ENCODE assay signal across 1 cellular context in the genomic region with DNA sequence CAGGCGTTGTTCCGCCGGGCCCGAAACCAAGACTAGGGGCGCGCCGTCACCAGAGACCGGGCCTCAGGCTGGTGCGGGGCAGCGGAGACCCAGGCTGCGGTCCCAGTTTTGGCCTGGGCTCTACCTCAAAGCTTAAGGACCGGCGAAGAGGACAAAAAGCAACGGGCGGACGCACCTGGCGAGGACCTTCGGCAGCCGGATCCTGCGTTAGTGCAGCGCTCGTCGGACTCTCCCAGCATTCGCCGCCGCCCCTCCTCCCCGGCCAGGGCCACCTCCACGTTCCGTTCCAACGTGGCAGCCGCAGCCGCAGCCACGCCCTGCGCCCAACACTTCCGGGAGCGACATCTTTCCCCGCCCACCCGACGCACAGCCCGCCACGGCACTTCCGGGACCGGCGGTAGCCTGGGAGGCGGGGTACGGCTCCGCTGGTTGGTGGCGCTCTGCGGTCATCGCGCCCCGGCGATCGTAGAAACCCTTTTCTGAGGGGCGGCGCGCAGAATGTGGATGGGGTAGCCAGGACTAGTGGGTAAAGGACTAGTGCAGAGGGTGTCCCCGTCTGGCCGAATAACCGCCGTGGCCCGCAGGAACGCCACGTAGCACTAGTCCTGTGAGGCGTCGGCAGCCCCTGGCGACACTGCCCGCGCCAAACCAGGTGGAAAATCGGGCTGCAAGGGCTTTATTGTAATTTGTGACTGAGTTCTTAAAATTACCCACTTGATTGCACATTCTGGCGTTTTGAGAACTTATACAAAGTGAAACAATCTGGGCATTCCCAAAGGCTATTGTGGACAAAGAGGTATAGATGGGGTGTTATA.
TF ChIP-seq lines count a peak whose summit lies in the region.

A gene with protein sequence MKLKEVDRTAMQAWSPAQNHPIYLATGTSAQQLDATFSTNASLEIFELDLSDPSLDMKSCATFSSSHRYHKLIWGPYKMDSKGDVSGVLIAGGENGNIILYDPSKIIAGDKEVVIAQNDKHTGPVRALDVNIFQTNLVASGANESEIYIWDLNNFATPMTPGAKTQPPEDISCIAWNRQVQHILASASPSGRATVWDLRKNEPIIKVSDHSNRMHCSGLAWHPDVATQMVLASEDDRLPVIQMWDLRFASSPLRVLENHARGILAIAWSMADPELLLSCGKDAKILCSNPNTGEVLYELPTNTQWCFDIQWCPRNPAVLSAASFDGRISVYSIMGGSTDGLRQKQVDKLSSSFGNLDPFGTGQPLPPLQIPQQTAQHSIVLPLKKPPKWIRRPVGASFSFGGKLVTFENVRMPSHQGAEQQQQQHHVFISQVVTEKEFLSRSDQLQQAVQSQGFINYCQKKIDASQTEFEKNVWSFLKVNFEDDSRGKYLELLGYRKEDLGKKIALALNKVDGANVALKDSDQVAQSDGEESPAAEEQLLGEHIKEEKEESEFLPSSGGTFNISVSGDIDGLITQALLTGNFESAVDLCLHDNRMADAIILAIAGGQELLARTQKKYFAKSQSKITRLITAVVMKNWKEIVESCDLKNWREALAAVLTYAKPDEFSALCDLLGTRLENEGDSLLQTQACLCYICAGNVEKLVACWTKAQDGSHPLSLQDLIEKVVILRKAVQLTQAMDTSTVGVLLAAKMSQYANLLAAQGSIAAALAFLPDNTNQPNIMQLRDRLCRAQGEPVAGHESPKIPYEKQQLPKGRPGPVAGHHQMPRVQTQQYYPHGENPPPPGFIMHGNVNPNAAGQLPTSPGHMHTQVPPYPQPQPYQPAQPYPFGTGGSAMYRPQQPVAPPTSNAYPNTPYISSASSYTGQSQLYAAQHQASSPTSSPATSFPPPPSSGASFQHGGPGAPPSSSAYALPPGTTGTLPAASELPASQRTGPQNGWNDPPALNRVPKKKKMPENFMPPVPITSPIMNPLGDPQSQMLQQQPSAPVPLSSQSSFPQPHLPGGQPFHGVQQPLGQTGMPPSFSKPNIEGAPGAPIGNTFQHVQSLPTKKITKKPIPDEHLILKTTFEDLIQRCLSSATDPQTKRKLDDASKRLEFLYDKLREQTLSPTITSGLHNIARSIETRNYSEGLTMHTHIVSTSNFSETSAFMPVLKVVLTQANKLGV (minus strand): TSS at position 241 of the 815 bp plus-strand sequence. CDS start 9,217 bp downstream, outside the sequence.

TF ChIP-seq in WTC11, 78 proteins besides CTCF, POLR2A, EP300 and RAD21 (continued from another document):
- TF ChIP-seq, protein P1, sequence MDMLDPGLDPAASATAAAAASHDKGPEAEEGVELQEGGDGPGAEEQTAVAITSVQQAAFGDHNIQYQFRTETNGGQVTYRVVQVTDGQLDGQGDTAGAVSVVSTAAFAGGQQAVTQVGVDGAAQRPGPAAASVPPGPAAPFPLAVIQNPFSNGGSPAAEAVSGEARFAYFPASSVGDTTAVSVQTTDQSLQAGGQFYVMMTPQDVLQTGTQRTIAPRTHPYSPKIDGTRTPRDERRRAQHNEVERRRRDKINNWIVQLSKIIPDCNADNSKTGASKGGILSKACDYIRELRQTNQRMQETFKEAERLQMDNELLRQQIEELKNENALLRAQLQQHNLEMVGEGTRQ (CRISPR knock-in tag; IDR thresholded peaks at IDR 0.05) = no peak; the same call in 1 of the 2 replicates
- TF ChIP-seq NR1H2 (CRISPR knock-in tag; IDR thresholded peaks at IDR 0.05) = no peak
- TF ChIP-seq, protein P2, sequence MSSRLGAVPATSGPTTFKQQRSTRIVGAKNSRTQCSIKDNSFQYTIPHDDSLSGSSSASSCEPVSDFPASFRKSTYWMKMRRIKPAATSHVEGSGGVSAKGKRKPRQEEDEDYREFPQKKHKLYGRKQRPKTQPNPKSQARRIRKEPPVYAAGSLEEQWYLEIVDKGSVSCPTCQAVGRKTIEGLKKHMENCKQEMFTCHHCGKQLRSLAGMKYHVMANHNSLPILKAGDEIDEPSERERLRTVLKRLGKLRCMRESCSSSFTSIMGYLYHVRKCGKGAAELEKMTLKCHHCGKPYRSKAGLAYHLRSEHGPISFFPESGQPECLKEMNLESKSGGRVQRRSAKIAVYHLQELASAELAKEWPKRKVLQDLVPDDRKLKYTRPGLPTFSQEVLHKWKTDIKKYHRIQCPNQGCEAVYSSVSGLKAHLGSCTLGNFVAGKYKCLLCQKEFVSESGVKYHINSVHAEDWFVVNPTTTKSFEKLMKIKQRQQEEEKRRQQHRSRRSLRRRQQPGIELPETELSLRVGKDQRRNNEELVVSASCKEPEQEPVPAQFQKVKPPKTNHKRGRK (CRISPR knock-in tag; IDR thresholded peaks at IDR 0.05; ENCODE audit: borderline replicate concordance) = no peak
- TF ChIP-seq, protein P3, sequence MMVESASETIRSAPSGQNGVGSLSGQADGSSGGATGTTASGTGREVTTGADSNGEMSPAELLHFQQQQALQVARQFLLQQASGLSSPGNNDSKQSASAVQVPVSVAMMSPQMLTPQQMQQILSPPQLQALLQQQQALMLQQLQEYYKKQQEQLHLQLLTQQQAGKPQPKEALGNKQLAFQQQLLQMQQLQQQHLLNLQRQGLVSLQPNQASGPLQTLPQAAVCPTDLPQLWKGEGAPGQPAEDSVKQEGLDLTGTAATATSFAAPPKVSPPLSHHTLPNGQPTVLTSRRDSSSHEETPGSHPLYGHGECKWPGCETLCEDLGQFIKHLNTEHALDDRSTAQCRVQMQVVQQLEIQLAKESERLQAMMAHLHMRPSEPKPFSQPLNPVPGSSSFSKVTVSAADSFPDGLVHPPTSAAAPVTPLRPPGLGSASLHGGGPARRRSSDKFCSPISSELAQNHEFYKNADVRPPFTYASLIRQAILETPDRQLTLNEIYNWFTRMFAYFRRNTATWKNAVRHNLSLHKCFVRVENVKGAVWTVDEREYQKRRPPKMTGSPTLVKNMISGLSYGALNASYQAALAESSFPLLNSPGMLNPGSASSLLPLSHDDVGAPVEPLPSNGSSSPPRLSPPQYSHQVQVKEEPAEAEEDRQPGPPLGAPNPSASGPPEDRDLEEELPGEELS (CRISPR knock-in tag; IDR thresholded peaks at IDR 0.05) = peak; percentile 38; the same call in 1 of the 2 replicates
- no peak for TF ChIP-seq SMAD4 (CRISPR knock-in tag; IDR thresholded peaks at IDR 0.05)
- peak; percentile 87 for TF ChIP-seq CREM (CRISPR knock-in tag; IDR thresholded peaks at IDR 0.05)
- TF ChIP-seq, protein P4, sequence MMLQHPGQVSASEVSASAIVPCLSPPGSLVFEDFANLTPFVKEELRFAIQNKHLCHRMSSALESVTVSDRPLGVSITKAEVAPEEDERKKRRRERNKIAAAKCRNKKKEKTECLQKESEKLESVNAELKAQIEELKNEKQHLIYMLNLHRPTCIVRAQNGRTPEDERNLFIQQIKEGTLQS (CRISPR knock-in tag; conservative IDR thresholded peaks at IDR 0.05) = no peak
- TF ChIP-seq MXD4 (CRISPR knock-in tag; IDR thresholded peaks at IDR 0.05; ENCODE audit: borderline replicate concordance) = no peak
- TF ChIP-seq, protein P5, sequence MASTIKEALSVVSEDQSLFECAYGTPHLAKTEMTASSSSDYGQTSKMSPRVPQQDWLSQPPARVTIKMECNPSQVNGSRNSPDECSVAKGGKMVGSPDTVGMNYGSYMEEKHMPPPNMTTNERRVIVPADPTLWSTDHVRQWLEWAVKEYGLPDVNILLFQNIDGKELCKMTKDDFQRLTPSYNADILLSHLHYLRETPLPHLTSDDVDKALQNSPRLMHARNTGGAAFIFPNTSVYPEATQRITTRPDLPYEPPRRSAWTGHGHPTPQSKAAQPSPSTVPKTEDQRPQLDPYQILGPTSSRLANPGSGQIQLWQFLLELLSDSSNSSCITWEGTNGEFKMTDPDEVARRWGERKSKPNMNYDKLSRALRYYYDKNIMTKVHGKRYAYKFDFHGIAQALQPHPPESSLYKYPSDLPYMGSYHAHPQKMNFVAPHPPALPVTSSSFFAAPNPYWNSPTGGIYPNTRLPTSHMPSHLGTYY (CRISPR knock-in tag; IDR thresholded peaks at IDR 0.05) = peak; percentile 68; the same call in 1 of the 2 replicates
- peak; percentile 93 for TF ChIP-seq ZNF121 (CRISPR knock-in tag; IDR thresholded peaks at IDR 0.05)
- TF ChIP-seq, protein P6, sequence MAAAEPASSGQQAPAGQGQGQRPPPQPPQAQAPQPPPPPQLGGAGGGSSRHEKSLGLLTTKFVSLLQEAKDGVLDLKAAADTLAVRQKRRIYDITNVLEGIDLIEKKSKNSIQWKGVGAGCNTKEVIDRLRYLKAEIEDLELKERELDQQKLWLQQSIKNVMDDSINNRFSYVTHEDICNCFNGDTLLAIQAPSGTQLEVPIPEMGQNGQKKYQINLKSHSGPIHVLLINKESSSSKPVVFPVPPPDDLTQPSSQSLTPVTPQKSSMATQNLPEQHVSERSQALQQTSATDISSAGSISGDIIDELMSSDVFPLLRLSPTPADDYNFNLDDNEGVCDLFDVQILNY (CRISPR knock-in tag; IDR thresholded peaks at IDR 0.05) = peak; percentile 80
- peak; percentile 93 for TF ChIP-seq TEAD1 (CRISPR knock-in tag; IDR thresholded peaks at IDR 0.05)
- TF ChIP-seq, protein P7, sequence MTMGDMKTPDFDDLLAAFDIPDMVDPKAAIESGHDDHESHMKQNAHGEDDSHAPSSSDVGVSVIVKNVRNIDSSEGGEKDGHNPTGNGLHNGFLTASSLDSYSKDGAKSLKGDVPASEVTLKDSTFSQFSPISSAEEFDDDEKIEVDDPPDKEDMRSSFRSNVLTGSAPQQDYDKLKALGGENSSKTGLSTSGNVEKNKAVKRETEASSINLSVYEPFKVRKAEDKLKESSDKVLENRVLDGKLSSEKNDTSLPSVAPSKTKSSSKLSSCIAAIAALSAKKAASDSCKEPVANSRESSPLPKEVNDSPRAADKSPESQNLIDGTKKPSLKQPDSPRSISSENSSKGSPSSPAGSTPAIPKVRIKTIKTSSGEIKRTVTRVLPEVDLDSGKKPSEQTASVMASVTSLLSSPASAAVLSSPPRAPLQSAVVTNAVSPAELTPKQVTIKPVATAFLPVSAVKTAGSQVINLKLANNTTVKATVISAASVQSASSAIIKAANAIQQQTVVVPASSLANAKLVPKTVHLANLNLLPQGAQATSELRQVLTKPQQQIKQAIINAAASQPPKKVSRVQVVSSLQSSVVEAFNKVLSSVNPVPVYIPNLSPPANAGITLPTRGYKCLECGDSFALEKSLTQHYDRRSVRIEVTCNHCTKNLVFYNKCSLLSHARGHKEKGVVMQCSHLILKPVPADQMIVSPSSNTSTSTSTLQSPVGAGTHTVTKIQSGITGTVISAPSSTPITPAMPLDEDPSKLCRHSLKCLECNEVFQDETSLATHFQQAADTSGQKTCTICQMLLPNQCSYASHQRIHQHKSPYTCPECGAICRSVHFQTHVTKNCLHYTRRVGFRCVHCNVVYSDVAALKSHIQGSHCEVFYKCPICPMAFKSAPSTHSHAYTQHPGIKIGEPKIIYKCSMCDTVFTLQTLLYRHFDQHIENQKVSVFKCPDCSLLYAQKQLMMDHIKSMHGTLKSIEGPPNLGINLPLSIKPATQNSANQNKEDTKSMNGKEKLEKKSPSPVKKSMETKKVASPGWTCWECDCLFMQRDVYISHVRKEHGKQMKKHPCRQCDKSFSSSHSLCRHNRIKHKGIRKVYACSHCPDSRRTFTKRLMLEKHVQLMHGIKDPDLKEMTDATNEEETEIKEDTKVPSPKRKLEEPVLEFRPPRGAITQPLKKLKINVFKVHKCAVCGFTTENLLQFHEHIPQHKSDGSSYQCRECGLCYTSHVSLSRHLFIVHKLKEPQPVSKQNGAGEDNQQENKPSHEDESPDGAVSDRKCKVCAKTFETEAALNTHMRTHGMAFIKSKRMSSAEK (CRISPR knock-in tag; IDR thresholded peaks at IDR 0.05; ENCODE audit: borderline replicate concordance) = peak; percentile 74
- TF ChIP-seq, protein P8, sequence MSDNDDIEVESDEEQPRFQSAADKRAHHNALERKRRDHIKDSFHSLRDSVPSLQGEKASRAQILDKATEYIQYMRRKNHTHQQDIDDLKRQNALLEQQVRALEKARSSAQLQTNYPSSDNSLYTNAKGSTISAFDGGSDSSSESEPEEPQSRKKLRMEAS (CRISPR knock-in tag; IDR thresholded peaks at IDR 0.05) = peak; percentile 94
- TF ChIP-seq ZNF423 (CRISPR knock-in tag; IDR thresholded peaks at IDR 0.05) = no peak
- TF ChIP-seq ZBTB21 (CRISPR knock-in tag; IDR thresholded peaks at IDR 0.05; ENCODE audit: borderline replicate concordance) = peak; percentile 72; the same call in 1 of the 2 replicates
- no peak for TF ChIP-seq ELF4 (CRISPR knock-in tag; IDR thresholded peaks at IDR 0.05; ENCODE audit: low read depth)
- TF ChIP-seq, protein P9, sequence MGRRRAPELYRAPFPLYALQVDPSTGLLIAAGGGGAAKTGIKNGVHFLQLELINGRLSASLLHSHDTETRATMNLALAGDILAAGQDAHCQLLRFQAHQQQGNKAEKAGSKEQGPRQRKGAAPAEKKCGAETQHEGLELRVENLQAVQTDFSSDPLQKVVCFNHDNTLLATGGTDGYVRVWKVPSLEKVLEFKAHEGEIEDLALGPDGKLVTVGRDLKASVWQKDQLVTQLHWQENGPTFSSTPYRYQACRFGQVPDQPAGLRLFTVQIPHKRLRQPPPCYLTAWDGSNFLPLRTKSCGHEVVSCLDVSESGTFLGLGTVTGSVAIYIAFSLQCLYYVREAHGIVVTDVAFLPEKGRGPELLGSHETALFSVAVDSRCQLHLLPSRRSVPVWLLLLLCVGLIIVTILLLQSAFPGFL (CRISPR knock-in tag; IDR thresholded peaks at IDR 0.05; ENCODE audit: borderline replicate concordance) = no peak
- TF ChIP-seq ESRRA (CRISPR knock-in tag; IDR thresholded peaks at IDR 0.05; ENCODE audit: borderline replicate concordance) = peak; percentile 15; the same call in 1 of the 2 replicates
- peak; percentile 99 for TF ChIP-seq SP1 (CRISPR knock-in tag; conservative IDR thresholded peaks at IDR 0.05)
- TF ChIP-seq, protein P10, sequence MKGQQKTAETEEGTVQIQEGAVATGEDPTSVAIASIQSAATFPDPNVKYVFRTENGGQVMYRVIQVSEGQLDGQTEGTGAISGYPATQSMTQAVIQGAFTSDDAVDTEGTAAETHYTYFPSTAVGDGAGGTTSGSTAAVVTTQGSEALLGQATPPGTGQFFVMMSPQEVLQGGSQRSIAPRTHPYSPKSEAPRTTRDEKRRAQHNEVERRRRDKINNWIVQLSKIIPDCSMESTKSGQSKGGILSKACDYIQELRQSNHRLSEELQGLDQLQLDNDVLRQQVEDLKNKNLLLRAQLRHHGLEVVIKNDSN (CRISPR knock-in tag; IDR thresholded peaks at IDR 0.05) = peak; percentile 71; the same call in 1 of the 2 replicates
